In genomic region chr4:152257601-152258066, GRCh38 we compare ENCODE assay signal across 16 cellular contexts.
DNase-seq lines count a peak whose midpoint lies in the region; ATAC-seq and TF ChIP-seq lines count a peak whose summit lies in the region.
"Had no signal": no experiment of that assay in that cellular context is flagged by ENCODE, and none has a peak within 500 bp of the region (broad histone marks: within the 10 kb centered on the region; RNA-seq: fewer than 3 reads in every experiment).

No MANE protein-coding gene starts in this region.

- no peak overlapping the region; the same call in 1 of the 2 replicates for H2AFZ ChIP-seq in OCI-LY3 (ENCODE audit: low read depth, low read length)

- H3K4me3 ChIP-seq in OCI-LY3 (ENCODE audit: low read length): no peak overlapping the region
- H3K4me3 ChIP-seq: pancreas, stomach had no signal

- H3K27ac Mint-ChIP-seq in activated CD4-positive, alpha-beta T cell treated with anti-CD3 and anti-CD28 coated beads, Interleukin-2, amount 10 ng/mL, durations not matched to agents 24 days and 14 days: no peak overlapping the region
- no peak overlapping the region for H3K27ac Mint-ChIP-seq in activated CD4-positive, alpha-beta T cell treated with anti-CD3 and anti-CD28 coated beads, Interleukin-2, amount 10 ng/mL, durations not matched to agents 7 days and 5 days
- H3K27ac Mint-ChIP-seq: activated CD8-positive, alpha-beta memory T cell treated with anti-CD3 and anti-CD28 coated beads, Interleukin-2, amount 10 ng/mL, durations not matched to agents 7 days and 5 days; activated naive CD8-positive, alpha-beta T cell treated with anti-CD3 and anti-CD28 coated beads, Interleukin-2, amount 50 U/mL, for 24 hours; T-helper 17 cell had no signal

- peaks cover 13% of the 10 kb centered on the region for H3K9me3 Mint-ChIP-seq in activated CD4-positive, alpha-beta T cell treated with anti-CD3 and anti-CD28 coated beads, Interleukin-2, amount 10 ng/mL, durations not matched to agents 24 days and 14 days
- peaks cover 10% of the 10 kb centered on the region for H3K9me3 Mint-ChIP-seq in activated CD4-positive, alpha-beta T cell treated with anti-CD3 and anti-CD28 coated beads, Interleukin-2, amount 10 ng/mL, durations not matched to agents 7 days and 5 days

- H3K4me1 Mint-ChIP-seq in activated CD4-positive, alpha-beta T cell treated with anti-CD3 and anti-CD28 coated beads, Interleukin-2, amount 10 ng/mL, durations not matched to agents 24 days and 14 days: peaks cover 14% of the 10 kb centered on the region
- H3K4me1 Mint-ChIP-seq in activated CD4-positive, alpha-beta T cell treated with anti-CD3 and anti-CD28 coated beads, Interleukin-2, amount 10 ng/mL, durations not matched to agents 7 days and 5 days: peaks cover 16% of the 10 kb centered on the region

- no peaks in the 10 kb centered on the region for H3K27me3 ChIP-seq in OCI-LY3 (ENCODE audit: low read depth, low read length)
- H3K27me3 ChIP-seq: pancreas, stomach had no signal

- POLR2A ChIA-PET in activated CD4-positive, alpha-beta T cell treated with anti-CD3 and anti-CD28 coated beads, Interleukin-2, amount 10 ng/mL, durations not matched to agents 7 days and 5 days (lab: Charles Lee): no interaction called here

- H3K36me3 Mint-ChIP-seq in activated CD4-positive, alpha-beta T cell treated with anti-CD3 and anti-CD28 coated beads, Interleukin-2, amount 10 ng/mL, durations not matched to agents 24 days and 14 days (ENCODE audit: low read depth): peaks cover 7% of the 10 kb centered on the region
- H3K36me3 Mint-ChIP-seq in activated CD4-positive, alpha-beta T cell treated with anti-CD3 and anti-CD28 coated beads, Interleukin-2, amount 10 ng/mL, durations not matched to agents 7 days and 5 days (ENCODE audit: low read depth): peaks cover 27% of the 10 kb centered on the region

- no peaks in the 10 kb centered on the region for H3K79me2 ChIP-seq in OCI-LY3 (ENCODE audit: low read length)

- intact Hi-C loops in activated CD4-positive, alpha-beta T cell treated with anti-CD3 and anti-CD28 coated beads, Interleukin-2, amount 10 ng/mL, durations not matched to agents 24 days and 14 days (cut with micrococcal nuclease): loop anchor here (5.0 to 10.0 kb wide), 3 partner anchors 153 to 495 kb away; partner anchors contain the start of gene GATB

- no peaks in the 10 kb centered on the region for H3K36me3 ChIP-seq in OCI-LY3 (replicated peaks; ENCODE audit: low read depth, low read length)
- H3K36me3 ChIP-seq: pancreas, stomach had no signal

- peaks cover 12% of the 10 kb centered on the region for H3K4me1 ChIP-seq in OCI-LY3 (ENCODE audit: low read length)
- H3K4me1 ChIP-seq: pancreas had no signal

- no peaks in the 10 kb centered on the region for H3K27me3 Mint-ChIP-seq in activated CD4-positive, alpha-beta T cell treated with anti-CD3 and anti-CD28 coated beads, Interleukin-2, amount 10 ng/mL, durations not matched to agents 24 days and 14 days
- H3K27me3 Mint-ChIP-seq in activated CD4-positive, alpha-beta T cell treated with anti-CD3 and anti-CD28 coated beads, Interleukin-2, amount 10 ng/mL, durations not matched to agents 7 days and 5 days: peaks cover 2% of the 10 kb centered on the region
- H3K27me3 Mint-ChIP-seq: activated naive CD8-positive, alpha-beta T cell treated with anti-CD3 and anti-CD28 coated beads, Interleukin-2, amount 50 U/mL, for 24 hours; T-helper 17 cell had no signal

- peak overlapping the region; percentile 29 for H3K4me2 ChIP-seq in OCI-LY3 (ENCODE audit: low read length)

- ATAC-seq in HG02938 (IDR thresholded peaks at IDR 0.05; ENCODE audit: unreplicated experiment): no peak
- ATAC-seq: activated CD8-positive, alpha-beta memory T cell treated with anti-CD3 and anti-CD28 coated beads, Interleukin-2, amount 10 ng/mL, durations not matched to agents 7 days and 5 days; activated naive CD8-positive, alpha-beta T cell treated with anti-CD3 and anti-CD28 coated beads, Interleukin-2, amount 50 U/mL, for 24 hours; pancreas; T-helper 17 cell had no signal

- H3K9me3 ChIP-seq in OCI-LY3 (ENCODE audit: insufficient read depth, low read length): peaks cover 4% of the 10 kb centered on the region; the same call in 1 of the 2 replicates
- H3K9me3 ChIP-seq: pancreas, stomach had no signal

- no peak overlapping the region for H3K4me3 Mint-ChIP-seq in activated CD4-positive, alpha-beta T cell treated with anti-CD3 and anti-CD28 coated beads, Interleukin-2, amount 10 ng/mL, durations not matched to agents 24 days and 14 days
- H3K4me3 Mint-ChIP-seq in activated CD4-positive, alpha-beta T cell treated with anti-CD3 and anti-CD28 coated beads, Interleukin-2, amount 10 ng/mL, durations not matched to agents 7 days and 5 days: no peak overlapping the region
- H3K4me3 Mint-ChIP-seq: activated CD8-positive, alpha-beta memory T cell treated with anti-CD3 and anti-CD28 coated beads, Interleukin-2, amount 10 ng/mL, durations not matched to agents 7 days and 5 days; activated naive CD8-positive, alpha-beta T cell treated with anti-CD3 and anti-CD28 coated beads, Interleukin-2, amount 50 U/mL, for 24 hours; T-helper 17 cell had no signal

- H3K9ac ChIP-seq in OCI-LY3 (ENCODE audit: low read length): no peak overlapping the region

- no peak for TF ChIP-seq CTCF in OCI-LY3 (IDR thresholded peaks at IDR 0.05; ENCODE audit: low read depth, low read length)

- CTCF ChIA-PET in activated CD4-positive, alpha-beta T cell treated with anti-CD3 and anti-CD28 coated beads, Interleukin-2, amount 10 ng/mL, durations not matched to agents 7 days and 5 days (lab: Charles Lee): interaction anchor here (1.0 kb wide), 1 partner anchor 35 kb away, joined by 4 read pairs; no protein-coding TSS in a partner anchor

- H3K27ac ChIP-seq in OCI-LY3 (ENCODE audit: low read length): no peak overlapping the region
- H3K27ac ChIP-seq in epithelial cell of prostate: peak overlapping the region; percentile 99
- H3K27ac ChIP-seq: pancreas had no signal

- H4K20me1 ChIP-seq in OCI-LY3 (ENCODE audit: insufficient read depth, low read length): no peaks in the 10 kb centered on the region

- peak; percentile 53 for DNase-seq in activated CD4-positive, alpha-beta T cell treated with anti-CD3 and anti-CD28 coated beads, Interleukin-2, amount 10 ng/mL, durations not matched to agents 24 days and 14 days
- DNase-seq in activated CD4-positive, alpha-beta T cell treated with anti-CD3 and anti-CD28 coated beads, Interleukin-2, amount 10 ng/mL, durations not matched to agents 7 days and 5 days: no peak
- no peak for DNase-seq in epithelial cell of prostate (ENCODE audit: low read depth, low spot score)
- DNase-seq in renal cortical epithelial cell (ENCODE audit: low read depth): peak; percentile 74
- no peak for DNase-seq in NOMO-1 treated with DMSO at 0.1 percent for 48 hours (lab: John Stamatoyannopoulos, UW; ENCODE audit: unreplicated experiment)
- no peak for DNase-seq in RKO (ENCODE audit: low spot score)
- DNase-seq: activated CD8-positive, alpha-beta memory T cell treated with anti-CD3 and anti-CD28 coated beads, Interleukin-2, amount 10 ng/mL, durations not matched to agents 7 days and 5 days; activated naive CD8-positive, alpha-beta T cell treated with anti-CD3 and anti-CD28 coated beads, Interleukin-2, amount 50 U/mL, for 24 hours; GOT3; NCI-H510A treated with DMSO at 0.1 percent for 48 hours; pancreas; stimulated activated CD4-positive, alpha-beta T cell treated with anti-CD3 and anti-CD28 coated beads, Interleukin-2, amount 100 ng/mL, for 48 hours; stomach; T-helper 17 cell had no signal

Comparison
In these comparisons a context has a peak if more than half of its experiments do, and no peak if none do; other contexts are left out.
1. DNase-seq: peak in activated CD4-positive, alpha-beta T cell treated with anti-CD3 and anti-CD28 coated beads, Interleukin-2, amount 10 ng/mL, durations not matched to agents 24 days and 14 days (single experiment) and renal cortical epithelial cell (single experiment); none in activated CD4-positive, alpha-beta T cell treated with anti-CD3 and anti-CD28 coated beads, Interleukin-2, amount 10 ng/mL, durations not matched to agents 7 days and 5 days (single experiment), epithelial cell of prostate (single experiment), NOMO-1 treated with DMSO at 0.1 percent for 48 hours (single experiment) and RKO (single experiment).